Comparison of ENCODE assay signal across 2 cellular contexts in genomic region chr2:176818653-176819052, GRCh38.
TF ChIP-seq lines count a peak whose summit lies in the region.

No MANE protein-coding gene starts in this region.

TF ChIP-seq in GM23338, 12 proteins besides CTCF, POLR2A, EP300 and RAD21:
- TF ChIP-seq EZH2 (IDR thresholded peaks at IDR 0.05; ENCODE audit: low read depth, unreplicated experiment) (no peak), ETS1 (IDR thresholded peaks at IDR 0.05) (0 out of 2 replicates have a peak, but pooled peaks have one; percentile 23)

TF ChIP-seq in IMR-90, 13 proteins besides CTCF, POLR2A, EP300 and RAD21:
- no peak for TF ChIP-seq RFX5 (IDR thresholded peaks at IDR 0.05; ENCODE audit: low read depth, low read length)
- no peak for TF ChIP-seq RCOR1 (IDR thresholded peaks at IDR 0.05; ENCODE audit: insufficient replicate concordance, low read length)
TF ChIP-seq in IMR-90: peak in this region for 0.
